Comparison of ENCODE assay signal across 8 cellular contexts in the genomic region with DNA sequence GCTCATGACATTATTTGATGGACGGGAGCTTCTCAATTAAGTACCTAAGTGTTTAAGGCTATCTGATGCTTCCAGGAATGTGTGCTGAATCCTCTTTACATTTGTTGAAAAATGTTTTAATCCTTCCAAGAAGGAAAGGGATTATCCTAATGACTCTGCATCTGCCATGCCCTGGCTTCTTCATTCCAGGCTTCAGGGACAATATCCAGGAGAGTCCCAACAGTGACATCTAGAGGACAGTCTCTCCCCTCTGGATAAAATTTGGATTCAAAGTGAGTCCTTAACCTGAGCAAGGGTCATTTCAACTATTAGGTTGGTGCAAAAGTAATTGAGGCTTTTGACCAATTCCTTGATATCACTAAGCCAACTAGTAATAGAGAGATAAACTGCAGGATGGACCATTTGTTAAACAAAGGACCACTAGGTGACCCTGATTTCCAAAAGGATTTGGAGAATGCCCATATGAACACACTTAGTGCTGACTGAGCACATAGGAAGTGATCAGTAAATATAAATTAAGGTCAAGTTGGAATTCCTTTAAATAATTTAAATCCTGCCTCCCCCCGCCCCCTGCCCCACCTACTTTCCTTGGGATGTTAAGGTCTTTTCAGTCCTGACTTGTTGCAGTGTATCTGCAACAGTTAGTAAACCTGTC. TPM values are rescaled to one million over a fixed set of nuclear protein-coding genes. Genes with fewer than 3 reads are reported as not detected.
A peak's percentile ranks its signal among the peaks of the same experiment; 100 is the strongest.
DNase-seq lines count a peak whose midpoint lies in the region; ATAC-seq, FAIRE-seq and TF ChIP-seq lines count a peak whose summit lies in the region.

No MANE protein-coding gene starts in this region.

- DNase-seq in AG08395 (ENCODE audit: low spot score) (peak; percentile 73), GM12864 (ENCODE audit: low read depth) (no peak), NCI-H510A (lab: John Stamatoyannopoulos, UW) (peak; percentile 41), GM12878 (ENCODE audit: low read depth, low spot score) (no peak), kidney (no peak), NCI-H226 (no peak)

- no peaks in the 10 kb centered on the region for H3K36me3 ChIP-seq in GM12878 (ENCODE audit: control insufficient read depth in 2 of 2, insufficient read depth in 2 of 2, low read length in 1 of 2)
- no peaks in the 10 kb centered on the region for H3K36me3 ChIP-seq in kidney (ENCODE audit: control insufficient read depth in 1 of 2, insufficient read depth in 2 of 2, low read length in 2 of 2)

- SMC1A ChIA-PET in GM12878 (lab: Charles Lee; ENCODE audit: uncharacterized antibody, unreplicated experiment), result interaction anchor here (0.7 to 2.5 kb wide), 9 partner anchors 12 to 230 kb away, joined by 3 to 9 read pairs (median 3); no protein-coding TSS in a partner anchor

- no peaks in the 10 kb centered on the region; the same call in 1 of the 2 replicates for H4K20me1 ChIP-seq in GM12878 (ENCODE audit: control insufficient read depth, insufficient read depth)

- 45% methylated on average over 2 of the region's 2 CpGs for WGBS in GM12878 (ENCODE audit: insufficient coverage, insufficient replicate concordance, low lambda C conversion rate, missing lambda C conversion rate)

- POLR2A ChIA-PET in GM12878 (lab: Charles Lee), result no interaction called here

- BruUV-seq in GM12878 (replicated peaks; lab: Mats Ljungman, UMichigan), result no TSS peak

- no peak overlapping the region for H3K27ac ChIP-seq in GM12878 (ENCODE audit: control insufficient read depth, insufficient read depth)
- no peak overlapping the region for H3K27ac ChIP-seq in kidney (ENCODE audit: low read depth in 2 of 2, low read length in 2 of 2)

- TF ChIP-seq POLR2A in GM12878 (IDR thresholded peaks at IDR 0.05; ENCODE audit: low read depth, low read length), result no peak

- no peak overlapping the region for H3K4me3 ChIP-seq in GM12864 (ENCODE audit: low read depth, low read length)
- no peak overlapping the region for H3K4me3 ChIP-seq in GM12878
- no peak overlapping the region for H3K4me3 ChIP-seq in kidney (ENCODE audit: low read length in 2 of 2)

- H2AFZ ChIP-seq in GM12878 (ENCODE audit: control insufficient read depth, low read depth, low read length), result no peak overlapping the region

- in situ Hi-C loops in GM12878 (cut with MboI), result loop anchor here (5.0 kb wide), 2 partner anchors 101 to 234 kb away; no protein-coding TSS in a partner anchor

- ATAC-seq in GM12878, result no peak
- no peak for ATAC-seq in GM21390 (IDR thresholded peaks at IDR 0.05; ENCODE audit: unreplicated experiment)
- ATAC-seq in GM19395 (IDR thresholded peaks at IDR 0.05; ENCODE audit: unreplicated experiment), result no peak

- H3K4me1 ChIP-seq in GM12878 (ENCODE audit: control insufficient read depth, insufficient read depth, low read length) (peaks cover 13% of the 10 kb centered on the region), kidney (ENCODE audit: control insufficient read depth in 1 of 2, insufficient read depth in 1 of 2, low read depth in 1 of 2, low read length in 2 of 2) (peaks cover 0 to 3% of the 10 kb centered on the region in 2 donors)

- H3K9ac ChIP-seq in GM12878 (ENCODE audit: control insufficient read depth, insufficient read depth, low read length) (no peak overlapping the region), kidney (ENCODE audit: low read length in 2 of 2) (no peak overlapping the region)

- peak; percentile 29 for TF ChIP-seq RAD21 in GM12878 (IDR thresholded peaks at IDR 0.05; ENCODE audit: insufficient read depth, low read depth, low read length)

- TF ChIP-seq CTCF in GM12864 (IDR thresholded peaks at IDR 0.05; ENCODE audit: low read depth, low read length, missing control alignments) (peak; percentile 42), GM12878 (IDR thresholded peaks at IDR 0.05 in 2 of 3, conservative IDR thresholded peaks at IDR 0.05 in 1 of 3; ENCODE audit: control insufficient read depth in 2 of 3, extremely low read depth in 1 of 3, insufficient read depth in 1 of 3, low read depth in 3 of 3, low read length in 3 of 3) (peak; percentile 32 to 43 (median 42); a peak in 4 of 6 replicates), kidney (IDR thresholded peaks at IDR 0.05; ENCODE audit: borderline replicate concordance, extremely low read depth, insufficient read depth) (peak; percentile 76)

- CTCF ChIA-PET in GM12878 (lab: Yijun Ruan, JAX), result interaction anchor here (0.5 to 7.6 kb wide), 12 partner anchors 9 to 595 kb away, joined by 3 to 52 read pairs (median 3); partner anchors contain the start of gene TEX48

- H3K79me2 ChIP-seq in GM12878 (ENCODE audit: control insufficient read depth, insufficient read depth, low read length), result no peaks in the 10 kb centered on the region

- RAD21 ChIA-PET in GM12878 (lab: Charles Lee; ENCODE audit: unreplicated experiment), result interaction anchor here (0.6 to 1.7 kb wide), 4 partner anchors 101 to 235 kb away, joined by 3 to 7 read pairs (median 4); no protein-coding TSS in a partner anchor

- no peaks in the 10 kb centered on the region for H3K9me3 ChIP-seq in GM12878 (replicated peaks; ENCODE audit: control insufficient read depth, insufficient read depth, low read length)
- H3K9me3 ChIP-seq in kidney (ENCODE audit: control insufficient read depth in 1 of 2, low read length in 2 of 2), result no peaks in the 10 kb centered on the region

- H3K27me3 ChIP-seq in GM12878 (replicated peaks in 1 of 2; ENCODE audit: control insufficient read depth in 2 of 2, insufficient read depth in 2 of 2, low read length in 1 of 2), result 0 out of 4 replicates have a peak, but pooled peaks cover 0 to 1% of the 10 kb centered on the region in 2 experiments

- no peak for FAIRE-seq in GM12878 (lab: Jason Lieb, UNC)
- FAIRE-seq in kidney (lab: Jason Lieb, UNC), result no peak

- intact Hi-C loops in GM12878 (cut with micrococcal nuclease; ENCODE audit: unreplicated experiment) (no loop called here), kidney (cut with DNase I) (loop anchor here (10.0 kb wide), 2 partner anchors 176 to 236 kb away; no protein-coding TSS in a partner anchor)

- H3K4me2 ChIP-seq in GM12878 (ENCODE audit: control insufficient read depth, insufficient read depth), result no peak overlapping the region

- no peak for TF ChIP-seq EP300 in GM12878 (IDR thresholded peaks at IDR 0.05; ENCODE audit: borderline replicate concordance in 1 of 2, control insufficient read depth in 1 of 2, low read depth in 2 of 2, low read length in 2 of 2)

TF ChIP-seq in GM12878, 131 proteins besides CTCF, POLR2A, EP300 and RAD21:
- TF ChIP-seq SMC3 (IDR thresholded peaks at IDR 0.05; ENCODE audit: borderline replicate concordance, low read length) (peak; percentile 39), HSF1 (IDR thresholded peaks at IDR 0.05; ENCODE audit: low read depth, low read length) (no peak)

RNA-seq across cellular contexts. Expression of gene TNFSF8, which starts 19.1 kb away (rescaled TPM):
- not detected in 2 replicates for total RNA-seq in GM12878 (2013; cell fraction: nucleolus; rRNA removed)
- total RNA-seq in GM12878 (2014; rRNA removed) (not detected in 2 replicates), GM12878 (2014; rRNA removed; fragmentation: Illumina TruSeq; extraction: Trizol) (not detected in 2 replicates), GM12878 (2021) (0.11 and 0.15 TPM in 2 replicates), kidney (5.0 TPM)
- not detected for polyA plus RNA-seq in GM12878 (2011; ENCODE audit: low read depth)
- polyA plus RNA-seq in GM12878 (2011; rRNA removed) (0.04 and 0.10 TPM in 2 replicates), GM12878 (2014; fragmentation: Illumina TruSeq; extraction: Trizol) (not detected in 2 replicates), GM12878 (2014; fragmentation: Nextera tagmentation; extraction: Ambion mirVana) (under 1 TPM in 1 of 2 experiments, not detected in 1; 0.29 TPM), GM12878 (2014; rRNA removed) (not detected in 2 replicates), GM12878 (2016; fragmentation: Nextera tagmentation; extraction: Ambion mirVana) (not detected), kidney (ENCODE audit: insufficient read depth, low read depth, low replicate concordance) (0.43 TPM)
- 0.03 and 0.04 TPM in 2 replicates for polyA plus RNA-seq in GM12878 (2011; cell fraction: cytosol; rRNA removed)
- polyA plus RNA-seq in GM12878 (2011; cell fraction: nucleus; rRNA removed), result 0.09 TPM in 1 of 2 replicates, not detected in the other
- polyA plus RNA-seq in GM12878 (2012), result not detected in 2 replicates
- 0.22 TPM in 1 of 2 replicates, not detected in the other for polyA minus RNA-seq in GM12878 (2011; rRNA and poly(A)+ RNA removed)
- not detected in 2 replicates for polyA minus RNA-seq in GM12878 (2011; cell fraction: cytosol; rRNA and poly(A)+ RNA removed)
- polyA minus RNA-seq in GM12878 (2011; cell fraction: nucleus; rRNA and poly(A)+ RNA removed), result not detected in 2 replicates

Comparison
In these comparisons a context has a peak if more than half of its experiments do, and no peak if none do; other contexts are left out.
1. DNase-seq: peak in AG08395 (single experiment) and NCI-H510A (single experiment); none in GM12864 (single experiment), GM12878 (single experiment), kidney (single experiment) and NCI-H226 (single experiment).
2. Peak in every context shown above with its lines, with median percentiles within 50 percentile points of each other: CTCF ChIP-seq.